Comparison of ENCODE assay signal across 1 cellular context in genomic region chr3:169966951-169967915, GRCh38.
TF ChIP-seq lines count a peak whose summit lies in the region.

No MANE protein-coding gene starts in this region.

TF ChIP-seq in GM12878, 131 proteins besides CTCF, POLR2A, EP300 and RAD21 (continued from another document and continues in another):
- TF ChIP-seq ZNF592 (IDR thresholded peaks at IDR 0.05) (no peak), POLR2AphosphoS5 (IDR thresholded peaks at IDR 0.05; ENCODE audit: low read length) (0 out of 2 replicates have a peak, but pooled peaks have one; percentile 18), SREBF1 (IDR thresholded peaks at IDR 0.05; ENCODE audit: low read length) (no peak), ZNF24 (IDR thresholded peaks at IDR 0.05) (no peak), ZNF217 (IDR thresholded peaks at IDR 0.05) (no peak), NBN (IDR thresholded peaks at IDR 0.05) (no peak), ZBED1 (IDR thresholded peaks at IDR 0.05; ENCODE audit: borderline replicate concordance) (no peak), HDAC2 (IDR thresholded peaks at IDR 0.05) (no peak), EZH2 (IDR thresholded peaks at IDR 0.05; ENCODE audit: borderline replicate concordance, control insufficient read depth, low read depth, low read length) (no peak), MYB (IDR thresholded peaks at IDR 0.05; ENCODE audit: borderline replicate concordance, low read depth, low read length) (no peak), ZBTB33 (IDR thresholded peaks at IDR 0.05) (no peak), MEF2B (IDR thresholded peaks at IDR 0.05; ENCODE audit: partially characterized antibody, poor library complexity, severe bottlenecking) (no peak), IRF5 (IDR thresholded peaks at IDR 0.05; ENCODE audit: borderline replicate concordance) (no peak), CBFB (IDR thresholded peaks at IDR 0.05; ENCODE audit: low read depth) (no peak), BCL3 (IDR thresholded peaks at IDR 0.05; ENCODE audit: borderline replicate concordance, insufficient read depth, low read depth, low read length, poor library complexity, severe bottlenecking) (no peak), MLLT1 (IDR thresholded peaks at IDR 0.05) (peak; percentile 88), CREM (IDR thresholded peaks at IDR 0.05; ENCODE audit: low read depth) (no peak), NFIC (IDR thresholded peaks at IDR 0.05; ENCODE audit: low read depth, low read length) (no peak), PRDM15 (CRISPR knock-in tag; IDR thresholded peaks at IDR 0.05) (no peak), HDGF (IDR thresholded peaks at IDR 0.05) (no peak), TCF3 (IDR thresholded peaks at IDR 0.05; ENCODE audit: borderline replicate concordance, insufficient read depth, low read depth, low read length) (no peak), BACH1 (IDR thresholded peaks at IDR 0.05; ENCODE audit: borderline replicate concordance) (no peak), ZNF384 (IDR thresholded peaks at IDR 0.05; ENCODE audit: borderline replicate concordance, low read depth, low read length) (no peak), NR2F1 (conservative IDR thresholded peaks at IDR 0.05) (peak; percentile 45), LARP7 (IDR thresholded peaks at IDR 0.05) (peak; percentile 62; the same call in 1 of the 2 replicates), TBL1XR1 (IDR thresholded peaks at IDR 0.05; ENCODE audit: low read depth, low read length) (0 out of 2 replicates have a peak, but pooled peaks have one; percentile 4), STAT3 (IDR thresholded peaks at IDR 0.05; ENCODE audit: low read depth, low read length) (no peak), YY1 (IDR thresholded peaks at IDR 0.05; ENCODE audit: low read depth, low read length) (no peak), ASH2L (IDR thresholded peaks at IDR 0.05; ENCODE audit: borderline replicate concordance, low read depth) (no peak), RELB (IDR thresholded peaks at IDR 0.05; ENCODE audit: low read depth) (no peak), RUNX3 (IDR thresholded peaks at IDR 0.05; ENCODE audit: low read length) (0 out of 2 replicates have a peak, but pooled peaks have one; percentile 7), ZBTB11 (CRISPR knock-in tag; IDR thresholded peaks at IDR 0.05) (no peak)
